23 cellular contexts compared by ENCODE assay signal in the genomic region with DNA sequence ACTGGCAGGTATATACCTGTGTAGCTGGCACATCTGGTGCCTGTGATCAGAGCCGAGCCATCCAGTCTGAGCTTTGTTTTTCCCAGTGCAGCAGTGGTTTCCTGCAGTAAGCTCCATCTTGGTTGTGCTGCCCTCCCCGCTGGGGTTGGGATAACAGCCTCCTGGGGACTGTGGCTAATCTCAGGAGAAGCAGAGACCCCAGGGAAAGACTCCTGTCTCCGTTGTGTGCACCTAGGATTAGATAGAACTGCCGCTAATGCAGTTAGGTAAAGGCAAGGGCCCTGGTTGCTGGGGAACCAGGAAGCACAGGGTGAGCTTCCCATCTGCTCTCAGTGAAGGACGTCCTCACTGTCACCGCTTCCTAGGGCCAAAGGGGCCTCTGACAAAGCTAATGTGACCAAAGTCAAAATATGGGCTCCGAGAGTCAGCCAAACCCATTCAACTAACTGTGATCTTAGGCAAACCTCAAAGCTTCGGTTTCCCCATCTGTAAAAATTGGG. TPM values are rescaled to one million over a fixed set of nuclear protein-coding genes. Genes with fewer than 3 reads are reported as not detected.
A peak's percentile ranks its signal among the peaks of the same experiment; 100 is the strongest.
DNase-seq lines count a peak whose midpoint lies in the region; ATAC-seq, FAIRE-seq and TF ChIP-seq lines count a peak whose summit lies in the region.
"Had no signal": no experiment of that assay in that cellular context is flagged by ENCODE, and none has a peak within 500 bp of the region (broad histone marks: within the 10 kb centered on the region; RNA-seq: fewer than 3 reads in every experiment).

No MANE protein-coding gene starts in this region.

- TF ChIP-seq RAD21 in H1 (IDR thresholded peaks at IDR 0.05 in 1 of 2, conservative IDR thresholded peaks at IDR 0.05 in 1 of 2; ENCODE audit: low read depth in 2 of 2, low read length in 2 of 2): no peak

- peak overlapping the region; percentile 84; the same call in 1 of the 2 replicates for H2BK15ac ChIP-seq in H1 (ENCODE audit: low read length)

- H3K4me1 Mint-ChIP-seq in GM23338 (peaks cover 97% of the 10 kb centered on the region), neural progenitor cell (peaks cover 74% of the 10 kb centered on the region)
- H3K4me1 Mint-ChIP-seq: CD14-positive monocyte; CD8-positive, alpha-beta memory T cell had no signal

- peak overlapping the region; percentile 75; the same call in 1 of the 2 replicates for H3K27ac ChIP-seq in GM23338 (ENCODE audit: low read depth)
- peak overlapping the region; percentile 49; the same call in 1 of the 2 replicates for H3K27ac ChIP-seq in H1 (ENCODE audit: low read depth, low read length)
- H3K27ac ChIP-seq in neural progenitor cell: no peak overlapping the region
- no peak overlapping the region for H3K27ac ChIP-seq in upper lobe of right lung
- H3K27ac ChIP-seq: KMS-11 had no signal

- POLR2A ChIA-PET in H1 (lab: Charles Lee; ENCODE audit: partially characterized antibody): interaction anchor here (1.1 to 5.0 kb wide), 6 partner anchors 11 to 44 kb away, joined by 3 to 47 read pairs (median 6); a partner anchor contains a TSS

- H3K23ac ChIP-seq in H1 (ENCODE audit: insufficient read length): no peak overlapping the region

- no peak overlapping the region for H4K5ac ChIP-seq in H1 (ENCODE audit: insufficient read length, low read depth, low read length)

- H3K79me1 ChIP-seq in H1 (ENCODE audit: low read depth, low read length): peaks cover 12% of the 10 kb centered on the region

- no peaks in the 10 kb centered on the region for H3K27me3 ChIP-seq in GM23338 (ENCODE audit: insufficient read depth)
- no peaks in the 10 kb centered on the region for H3K27me3 ChIP-seq in H1 (replicated peaks in 1 of 4; ENCODE audit: control insufficient read depth in 3 of 4, extremely low read depth in 1 of 4, insufficient read depth in 3 of 4, low read length in 3 of 4)
- no peaks in the 10 kb centered on the region for H3K27me3 ChIP-seq in neural progenitor cell
- no peaks in the 10 kb centered on the region for H3K27me3 ChIP-seq in upper lobe of right lung
- H3K27me3 ChIP-seq: BE2C had no signal

- H3K27ac Mint-ChIP-seq in GM23338 (peak overlapping the region; percentile 96), neural progenitor cell (no peak overlapping the region)
- H3K27ac Mint-ChIP-seq: CD14-positive monocyte; CD8-positive, alpha-beta memory T cell had no signal

- peak overlapping the region; percentile 76 for H3K18ac ChIP-seq in H1 (ENCODE audit: extremely low read depth, low read length)

- H4K20me1 ChIP-seq in GM23338 (replicated peaks; ENCODE audit: insufficient read depth): 0 out of 2 replicates have a peak, but pooled peaks cover 5% of the 10 kb centered on the region
- H4K20me1 ChIP-seq in H1 (replicated peaks in 1 of 2; ENCODE audit: control insufficient read depth in 1 of 2, insufficient read depth in 2 of 2, low read length in 2 of 2): peaks cover 1 to 2% of the 10 kb centered on the region in 2 experiments
- peaks cover 63% of the 10 kb centered on the region for H4K20me1 ChIP-seq in neural progenitor cell (ENCODE audit: low read depth)

- H4K8ac ChIP-seq in H1 (ENCODE audit: extremely low read depth, insufficient read depth, low read length): no peak overlapping the region

- H3K27me3 Mint-ChIP-seq in GM23338 (ENCODE audit: insufficient read depth, low read depth, poor library complexity): peaks cover 21% of the 10 kb centered on the region
- peaks cover 5% of the 10 kb centered on the region for H3K27me3 Mint-ChIP-seq in neural progenitor cell (ENCODE audit: insufficient read depth, low read depth)

- ATAC-seq in GM23338 (no peak), upper lobe of right lung (no peak), HG02571 (IDR thresholded peaks at IDR 0.05; ENCODE audit: unreplicated experiment) (no peak)

- intact Hi-C loops in lower leg skin (cut with DNase I; ENCODE audit: low total_unique reads): no loop called here
- intact Hi-C loops in upper lobe of right lung (cut with DNase I): no loop called here

- H2BK12ac ChIP-seq in H1 (ENCODE audit: low read depth, low read length): peak overlapping the region; percentile 91

- H3K9me3 Mint-ChIP-seq in GM23338 (no peaks in the 10 kb centered on the region), neural progenitor cell (no peaks in the 10 kb centered on the region)
- H3K9me3 Mint-ChIP-seq: CD14-positive monocyte; CD8-positive, alpha-beta memory T cell had no signal

- H3K9me3 ChIP-seq in H1 (ENCODE audit: insufficient read depth in 2 of 2, low read depth in 1 of 2, low read length in 1 of 2): no peaks in the 10 kb centered on the region
- H3K9me3 ChIP-seq in neural progenitor cell (ENCODE audit: low read depth): no peaks in the 10 kb centered on the region
- no peaks in the 10 kb centered on the region for H3K9me3 ChIP-seq in upper lobe of right lung
- H3K9me3 ChIP-seq: BE2C, SK-N-SH had no signal

- H3K9me2 ChIP-seq in GM23338 (ENCODE audit: insufficient read depth): no peaks in the 10 kb centered on the region
- H3K9me2 ChIP-seq: SK-N-SH had no signal

- no peak for DNase-seq in GM23338 (ENCODE audit: low spot score)
- peak; percentile 83 for DNase-seq in NCI-H82 treated with DMSO at 0.1 percent for 48 hours (lab: John Stamatoyannopoulos, UW; ENCODE audit: unreplicated experiment)
- no peak for DNase-seq in H1 (ENCODE audit: low read depth in 1 of 2, low spot score in 2 of 2)
- no peak for DNase-seq in neural progenitor cell (ENCODE audit: low spot score)
- DNase-seq in lower leg skin (ENCODE audit: low spot score in 2 of 2): no peak
- DNase-seq in upper lobe of right lung: no peak
- no peak for DNase-seq in occipital lobe (lab: John Stamatoyannopoulos, UW)
- DNase-seq: 8988T; ACHN; BE2C; CD8-positive, alpha-beta memory T cell; DMS79 treated with DMSO at 0.1 percent for 48 hours; IMR-90; MM.1S; NCI-H2081; NCI-H2227 treated with DMSO at 0.1 percent for 48 hours; SK-N-SH had no signal

- H2AFZ ChIP-seq in GM23338 (no peak overlapping the region), H1 (ENCODE audit: low read length) (no peak overlapping the region), neural progenitor cell (replicated peaks) (no peak overlapping the region)

- H4K91ac ChIP-seq in H1 (replicated peaks; ENCODE audit: insufficient read length, low read length): no peak overlapping the region

- TF ChIP-seq EP300 in H1 (IDR thresholded peaks at IDR 0.05; ENCODE audit: borderline replicate concordance in 1 of 2, low read depth in 2 of 2, low read length in 2 of 2): no peak

- peak overlapping the region; percentile 82; the same call in 1 of the 2 replicates for H2BK20ac ChIP-seq in H1 (ENCODE audit: low read length)

- no peak for FAIRE-seq in H1 (lab: Jason Lieb, UNC)
- FAIRE-seq: GM12892, H54, HTR-8/SVneo had no signal

- no peak overlapping the region for H3K4ac ChIP-seq in H1 (replicated peaks; ENCODE audit: insufficient read length, low read depth, low read length)

- H3K4me3 ChIP-seq in GM23338 (no peak overlapping the region), H1 (ENCODE audit: extremely low read depth in 1 of 4, insufficient read depth in 2 of 4, low read depth in 3 of 4, low read length in 4 of 4) (no peak overlapping the region), neural progenitor cell (no peak overlapping the region), lower leg skin (ENCODE audit: low read depth, poor library complexity, severe bottlenecking) (no peak overlapping the region), upper lobe of right lung (no peak overlapping the region)

- H3K36me3 Mint-ChIP-seq in GM23338 (ENCODE audit: low read depth): peaks cover 22% of the 10 kb centered on the region
- H3K36me3 Mint-ChIP-seq in neural progenitor cell: peaks cover 6% of the 10 kb centered on the region
- H3K36me3 Mint-ChIP-seq: CD14-positive monocyte; CD8-positive, alpha-beta memory T cell had no signal

- no peak overlapping the region for H3K4me3 Mint-ChIP-seq in GM23338
- H3K4me3 Mint-ChIP-seq in neural progenitor cell: no peak overlapping the region
- H3K4me3 Mint-ChIP-seq: CD14-positive monocyte; CD8-positive, alpha-beta memory T cell had no signal

- H3K4me2 ChIP-seq in GM23338 (peak overlapping the region; percentile 63), H1 (ENCODE audit: insufficient read depth in 1 of 2, low read depth in 2 of 2, low read length in 2 of 2) (peak overlapping the region in 1 of 2 experiments; percentile 57; a peak in 2 of 4 replicates), neural progenitor cell (peak overlapping the region; percentile 48)
- H3K4me2 ChIP-seq: KMS-11, SK-N-SH had no signal

- H3K9ac ChIP-seq in H1 (replicated peaks in 1 of 4; ENCODE audit: extremely low read depth in 1 of 4, low read depth in 3 of 4, low read length in 3 of 4): no peak overlapping the region
- no peak overlapping the region for H3K9ac ChIP-seq in neural progenitor cell
- H3K9ac ChIP-seq: KMS-11, SK-N-SH had no signal

- H3K56ac ChIP-seq in H1 (replicated peaks; ENCODE audit: insufficient read length, low read depth, low read length): no peak overlapping the region

- H3F3A ChIP-seq in GM23338 (replicated peaks; ENCODE audit: low read depth) (peaks cover 21% of the 10 kb centered on the region), neural progenitor cell (ENCODE audit: low read depth) (peaks cover 37% of the 10 kb centered on the region)

- H3K4me1 ChIP-seq in GM23338 (ENCODE audit: insufficient read depth) (peaks cover 96% of the 10 kb centered on the region), H1 (replicated peaks in 1 of 4; ENCODE audit: control insufficient read depth in 3 of 4, insufficient read depth in 4 of 4, low read length in 3 of 4) (peaks cover 45 to 73% (median 65%) of the 10 kb centered on the region in 4 experiments), neural progenitor cell (peaks cover 91% of the 10 kb centered on the region), upper lobe of right lung (peaks cover 8% of the 10 kb centered on the region)
- H3K4me1 ChIP-seq: BE2C had no signal

- peak overlapping the region; percentile 99 for H2AK5ac ChIP-seq in H1 (ENCODE audit: low read depth, low read length)

- H2BK5ac ChIP-seq in H1 (ENCODE audit: low read depth, low read length): peak overlapping the region; percentile 79

- TF ChIP-seq CTCF in GM23338 (conservative IDR thresholded peaks at IDR 0.05; ENCODE audit: low read depth in 2 of 2) (no peak), H1 (IDR thresholded peaks at IDR 0.05; ENCODE audit: control extremely low read depth in 1 of 3, insufficient read depth in 1 of 3, low read depth in 1 of 3, low read length in 3 of 3) (no peak), neural progenitor cell (IDR thresholded peaks at IDR 0.05) (no peak), lower leg skin (IDR thresholded peaks at IDR 0.05) (no peak), upper lobe of right lung (IDR thresholded peaks at IDR 0.05) (no peak)

- WGBS in H1 (ENCODE audit: extremely low coverage in 1 of 2, insufficient coverage in 1 of 2, insufficient read length in 1 of 2, insufficient replicate concordance in 2 of 2, low coverage in 1 of 2, low lambda C conversion rate in 2 of 2, missing lambda C conversion rate in 1 of 2), 2 experiments: 83% methylated on average over 8 of the region's 8 CpGs; no CpG with 5 or more reads in 1 of the 2 experiments
- 85 to 97% methylated on average over 8 of the region's 8 CpGs for WGBS in lower leg skin, 2 donors

- H3K14ac ChIP-seq in H1 (ENCODE audit: insufficient read length): no peak overlapping the region

- no peaks in the 10 kb centered on the region for H3K23me2 ChIP-seq in H1 (ENCODE audit: low read depth, low read length)

- peak overlapping the region; percentile 26 for H2BK120ac ChIP-seq in H1 (replicated peaks; ENCODE audit: low read depth, low read length)

- CTCF ChIA-PET in H1 (lab: Charles Lee; ENCODE audit: partially characterized antibody): interaction anchor here (0.8 to 5.9 kb wide), 13 partner anchors 8 to 179 kb away, joined by 3 to 50 read pairs (median 3); no protein-coding TSS in a partner anchor

- peaks cover 98% of the 10 kb centered on the region for H3K79me2 ChIP-seq in GM23338 (replicated peaks; ENCODE audit: insufficient read depth)
- peaks cover 24 to 96% of the 10 kb centered on the region in 2 experiments for H3K79me2 ChIP-seq in H1 (ENCODE audit: control insufficient read depth in 1 of 2, insufficient read depth in 2 of 2, low read length in 2 of 2)
- peaks cover 100% of the 10 kb centered on the region for H3K79me2 ChIP-seq in neural progenitor cell (ENCODE audit: low read depth)

- H3K36me3 ChIP-seq in GM23338 (ENCODE audit: insufficient read depth): no peaks in the 10 kb centered on the region
- H3K36me3 ChIP-seq in H1 (ENCODE audit: control insufficient read depth in 2 of 4, insufficient read depth in 4 of 4, low read length in 3 of 4): no peaks in the 10 kb centered on the region
- H3K36me3 ChIP-seq in neural progenitor cell: no peaks in the 10 kb centered on the region
- no peaks in the 10 kb centered on the region for H3K36me3 ChIP-seq in upper lobe of right lung
- H3K36me3 ChIP-seq: BE2C had no signal

- TF ChIP-seq POLR2A in H1 (IDR thresholded peaks at IDR 0.05; ENCODE audit: control extremely low read depth in 1 of 2, low read depth in 2 of 2, low read length in 2 of 2) (peak in 1 of 2 experiments; percentile 33; a peak in 1 of 3 replicates), lower leg skin (IDR thresholded peaks at IDR 0.05) (no peak)

RNA-seq across cellular contexts. Expression of a gene that starts 20.0 kb away (rescaled TPM):
- 94.3 and 96.0 TPM in 2 replicates for total RNA-seq in GM23338 (2014; rRNA removed; shearing (Covaris generic))
- polyA plus RNA-seq in GM23338 (2016; fragmentation: Nextera tagmentation; extraction: Ambion mirVana) (53.8 and 59.7 TPM in 2 replicates), H1 (2011; rRNA removed) (27.5 and 33.6 TPM in 2 replicates)
- total RNA-seq in H1 (2021; fragmentation: NEBNext Ultra II Directional; extraction: Animal tissue kit (Norgen Biotek cat#: 25700)): 70.3 and 73.6 TPM in 2 replicates
- polyA plus RNA-seq in H1 (2011; cell fraction: cytosol; rRNA removed): 31.7 TPM
- 72.5 TPM for polyA plus RNA-seq in H1 (2011; cell fraction: nucleus; rRNA removed)
- 31.8 to 40.7 TPM (median 40.1 TPM) in 4 replicates for polyA plus RNA-seq in H1 (2012, experiment 1 of 2)
- 4.2 TPM for polyA plus RNA-seq in H1 (2012, experiment 2 of 2)
- 68.4 TPM for polyA plus RNA-seq in H1 (2013, experiment 1 of 2)
- polyA plus RNA-seq in H1 (2013, experiment 2 of 2): 76.5 TPM
- polyA minus RNA-seq in H1 (2011; rRNA and poly(A)+ RNA removed): 186 and 264 TPM in 2 replicates
- 54.3 TPM for polyA minus RNA-seq in H1 (2011; cell fraction: cytosol; rRNA and poly(A)+ RNA removed)
- 152 TPM for polyA minus RNA-seq in H1 (2011; cell fraction: nucleus; rRNA and poly(A)+ RNA removed)
- total RNA-seq in neural progenitor cell (ENCODE audit: low replicate concordance) (30.3 and 32.0 TPM in 2 replicates), lower leg skin (10 to 100 TPM; 12.9 to 28.6 (median 22.5) TPM), upper lobe of right lung (21.4 TPM), occipital lobe (2.5 TPM)
- total RNA-seq: CD8-positive, alpha-beta memory T cell had no signal
- polyA plus RNA-seq: CD14-positive monocyte; CD8-positive, alpha-beta memory T cell had no signal

Comparison
In these comparisons a context has a peak if more than half of its experiments do, and no peak if none do; other contexts are left out.
1. H3K27ac ChIP-seq: peak in GM23338 (single experiment) and H1 (single experiment); none in neural progenitor cell (single experiment) and upper lobe of right lung (single experiment).